In the genomic region with DNA sequence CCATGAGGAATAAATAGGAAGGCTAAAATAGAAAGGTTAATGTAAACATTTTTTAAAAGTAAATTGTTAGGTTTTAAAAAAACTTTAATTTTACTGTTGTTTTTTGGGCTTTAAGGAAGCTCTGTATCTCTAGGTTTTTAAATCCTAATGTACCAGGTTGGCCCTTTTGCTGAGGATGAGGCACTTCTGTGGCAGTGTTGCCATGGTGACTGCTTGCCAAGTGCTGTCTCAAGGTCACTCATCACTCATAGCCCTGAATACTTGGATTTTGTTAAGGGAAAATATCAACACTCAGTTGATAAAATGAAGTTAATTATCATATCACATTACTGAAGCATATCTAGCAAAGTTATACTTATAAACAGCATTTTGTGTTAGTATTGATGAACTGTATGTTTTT, we compare ENCODE assay signal across 14 cellular contexts. TPM values are rescaled to one million over a fixed set of nuclear protein-coding genes. Genes with fewer than 3 reads are reported as not detected.
DNase-seq lines count a peak whose midpoint lies in the region; ATAC-seq and TF ChIP-seq lines count a peak whose summit lies in the region.
"Had no signal": no experiment of that assay in that cellular context is flagged by ENCODE, and none has a peak within 500 bp of the region (broad histone marks: within the 10 kb centered on the region; RNA-seq: fewer than 3 reads in every experiment).

No MANE protein-coding gene starts in this region.

- H3K27ac ChIP-seq in SK-N-MC (0 out of 2 replicates have a peak overlapping the region, but pooled peaks have one; percentile 25), uterus (no peak overlapping the region)

- peaks cover 11% of the 10 kb centered on the region for H3K36me3 Mint-ChIP-seq in activated naive CD4-positive, alpha-beta T cell treated with anti-CD3 and anti-CD28 coated beads for 36 hours (ENCODE audit: low read depth)
- H3K36me3 Mint-ChIP-seq in naive B cell, result peaks cover 3 to 5% of the 10 kb centered on the region in 2 donors

- H3K27me3 ChIP-seq in uterus, result no peaks in the 10 kb centered on the region

- no peaks in the 10 kb centered on the region for H3K27me3 Mint-ChIP-seq in activated naive CD4-positive, alpha-beta T cell treated with anti-CD3 and anti-CD28 coated beads for 36 hours (ENCODE audit: low read depth)
- H3K27me3 Mint-ChIP-seq in naive B cell, result no peaks in the 10 kb centered on the region
- H3K27me3 Mint-ChIP-seq: CD4-positive, alpha-beta T cell had no signal

- no peak overlapping the region for H3K9ac ChIP-seq in SK-N-MC (ENCODE audit: insufficient read length)

- no peaks in the 10 kb centered on the region for H3K9me3 ChIP-seq in SK-N-MC (ENCODE audit: low read depth, low read length)
- no peaks in the 10 kb centered on the region for H3K9me3 ChIP-seq in uterus

- peak; percentile 27 for DNase-seq in activated naive CD4-positive, alpha-beta T cell treated with anti-CD3 and anti-CD28 coated beads for 36 hours
- DNase-seq in activated naive CD4-positive, alpha-beta T cell treated with Interleukin-2 at 50 U/mL for 16 hours, result no peak
- DNase-seq in LHCN-M2 (ENCODE audit: low read depth) (peak; percentile 60), SK-N-MC (ENCODE audit: low read depth, low spot score) (no peak), naive B cell (no peak), NCI-H2107 treated with DMSO at 0.1 percent for 48 hours (lab: John Stamatoyannopoulos, UW; ENCODE audit: unreplicated experiment) (no peak), uterus (no peak)
- DNase-seq: CD4-positive, alpha-beta T cell; effector CD4-positive, alpha-beta T cell; NK-92 treated with Interleukin-12 subunit alpha and Interleukin-12 subunit beta, amount 100 ng/mL, for 24 hours; stimulated activated CD4-positive, alpha-beta T cell treated with anti-CD3 and anti-CD28 coated beads, Interleukin-1b, Interleukin-23, amount 100 ng/mL, for 48 hours; stimulated activated naive CD4-positive, alpha-beta T cell had no signal

- H3K4me3 ChIP-seq in SK-N-MC (no peak overlapping the region), uterus (no peak overlapping the region)

- H3K4me1 ChIP-seq in uterus, result no peaks in the 10 kb centered on the region

- no peaks in the 10 kb centered on the region for H3K36me3 ChIP-seq in SK-N-MC (ENCODE audit: insufficient read depth, low read length)
- no peaks in the 10 kb centered on the region for H3K36me3 ChIP-seq in uterus

- H3K4me1 Mint-ChIP-seq in activated naive CD4-positive, alpha-beta T cell treated with anti-CD3 and anti-CD28 coated beads for 36 hours (ENCODE audit: low read depth), result peaks cover 41% of the 10 kb centered on the region
- peaks cover 12 to 66% (median 57%) of the 10 kb centered on the region in 3 donors for H3K4me1 Mint-ChIP-seq in naive B cell

- H3K4me3 Mint-ChIP-seq in activated naive CD4-positive, alpha-beta T cell treated with anti-CD3 and anti-CD28 coated beads for 36 hours, result no peak overlapping the region
- H3K4me3 Mint-ChIP-seq in naive B cell, result peak overlapping the region in 1 of 8 donors; percentile 20
- H3K4me3 Mint-ChIP-seq: CD4-positive, alpha-beta T cell had no signal

- ATAC-seq in naive B cell (ENCODE audit: low read depth in 2 of 2) (no peak), GM18498 (IDR thresholded peaks at IDR 0.05; ENCODE audit: unreplicated experiment) (no peak)
- ATAC-seq: HCT116 had no signal

- H3K9me3 Mint-ChIP-seq in activated naive CD4-positive, alpha-beta T cell treated with anti-CD3 and anti-CD28 coated beads for 36 hours, result peaks cover 3% of the 10 kb centered on the region
- peaks cover 0 to 3% (median 0%) of the 10 kb centered on the region in 7 donors for H3K9me3 Mint-ChIP-seq in naive B cell
- H3K9me3 Mint-ChIP-seq: CD4-positive, alpha-beta T cell had no signal

- H3K27ac Mint-ChIP-seq in activated naive CD4-positive, alpha-beta T cell treated with anti-CD3 and anti-CD28 coated beads for 36 hours, result no peak overlapping the region
- H3K27ac Mint-ChIP-seq in naive B cell, result peak overlapping the region in 4 of 6 donors; percentile 71 to 86 (median 81)
- H3K27ac Mint-ChIP-seq: CD4-positive, alpha-beta T cell had no signal

- intact Hi-C loops in activated naive CD4-positive, alpha-beta T cell treated with anti-CD3 and anti-CD28 coated beads for 36 hours (cut with micrococcal nuclease), result no loop called here
- intact Hi-C loops in uterus (cut with DNase I; ENCODE audit: low total_unique reads), result no loop called here

- no peak for TF ChIP-seq POLR2A in uterus (IDR thresholded peaks at IDR 0.05)

- CTCF ChIA-PET in activated naive CD4-positive, alpha-beta T cell treated with anti-CD3 and anti-CD28 coated beads for 36 hours (lab: Charles Lee), result no interaction called here

- no peak for TF ChIP-seq CTCF in uterus (IDR thresholded peaks at IDR 0.05)

RNA-seq across cellular contexts. Expression of gene NCOA3, which starts 50.2 kb away (rescaled TPM):
- 10 to 100 TPM; 48.3 to 53.2 TPM for total RNA-seq in activated naive CD4-positive, alpha-beta T cell treated with anti-CD3 and anti-CD28 coated beads for 36 hours
- total RNA-seq in LHCN-M2 (2014; rRNA removed) (16.1 and 17.5 TPM in 2 replicates), uterus (10 to 100 TPM; 27.9 to 59.2 (median 44.2) TPM)
- 6.5 TPM for polyA plus RNA-seq in LHCN-M2 (2012)
- 10 to 100 TPM; 22.7 to 70.9 (median 54.1) TPM for polyA plus RNA-seq in naive B cell (ENCODE audit: low read depth in 6 of 6)

Comparison
In these comparisons a context has a peak if more than half of its experiments do, and no peak if none do; other contexts are left out.
1. DNase-seq: peak in activated naive CD4-positive, alpha-beta T cell treated with anti-CD3 and anti-CD28 coated beads for 36 hours (single experiment) and LHCN-M2 (single experiment); none in activated naive CD4-positive, alpha-beta T cell treated with Interleukin-2 at 50 U/mL for 16 hours (single experiment), SK-N-MC (single experiment), naive B cell (single experiment), NCI-H2107 treated with DMSO at 0.1 percent for 48 hours (single experiment) and uterus (0 of 2).